8 cellular contexts compared by ENCODE assay signal in the genomic region with DNA sequence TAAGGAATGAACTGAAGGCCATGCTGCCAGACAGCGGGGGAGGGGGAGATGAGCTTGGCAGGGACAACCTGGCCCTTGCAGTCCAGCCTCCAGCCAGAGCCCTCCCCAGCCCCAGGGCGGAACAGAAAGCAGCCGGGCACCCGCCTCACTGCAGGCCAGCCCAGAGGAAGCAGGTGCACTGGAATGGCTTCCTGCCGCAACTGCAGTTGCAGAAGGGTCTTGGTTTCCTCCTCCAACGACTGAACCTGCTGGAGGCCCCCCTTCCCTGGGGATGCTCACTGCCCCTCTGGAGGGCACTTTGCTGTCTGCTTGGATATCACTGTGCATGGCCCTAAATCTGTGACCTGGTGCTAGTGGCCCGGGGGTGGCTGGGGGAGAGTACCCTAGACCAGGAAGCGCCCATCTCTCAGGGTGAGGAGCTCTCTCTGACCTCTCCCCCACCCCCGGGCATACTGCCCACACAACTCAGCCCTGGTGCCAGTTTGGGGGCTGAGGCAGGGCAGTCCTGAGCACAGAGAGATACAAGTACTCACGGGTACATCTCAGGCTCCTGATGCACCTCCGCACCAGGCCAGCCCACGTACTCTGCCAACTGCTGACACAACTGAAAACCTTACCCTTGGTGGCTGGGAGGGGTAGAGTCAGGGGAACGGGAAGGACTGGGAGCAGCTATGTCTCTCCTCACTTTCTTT. TPM values are rescaled to one million over a fixed set of nuclear protein-coding genes. Genes with fewer than 3 reads are reported as not detected.
DNase-seq lines count a peak whose midpoint lies in the region; ATAC-seq and TF ChIP-seq lines count a peak whose summit lies in the region.

No MANE protein-coding gene starts in this region.

- peaks cover 43% of the 10 kb centered on the region for H3K4me1 Mint-ChIP-seq in activated T-helper 17 cell treated with anti-CD3 and anti-CD28 coated beads, Interleukin-2, amount 50 U/mL, for 72 hours
- H3K4me1 Mint-ChIP-seq in WTC11 = peaks cover 34% of the 10 kb centered on the region

- no peaks in the 10 kb centered on the region for H3K27me3 ChIP-seq in stomach

- CTCF ChIA-PET in WTC11 (lab: Charles Lee) = interaction anchor here (1.0 to 5.7 kb wide), 7 partner anchors 10 to 174 kb away, joined by 3 to 79 read pairs (median 5); partner anchors contain the start of gene MYO18A

- H3K27ac ChIP-seq in stomach = peak overlapping the region; percentile 9 to 84 (median 82)

- peak; percentile 70 for DNase-seq in CMK (ENCODE audit: low read depth)
- DNase-seq in hypothalamus (lab: John Stamatoyannopoulos, UW) = peak in 35 of 51 donors; percentile 12 to 68 (median 48)
- peak; percentile 46 for DNase-seq in stomach
- no peak for DNase-seq in DMS79 treated with DMSO at 0.1 percent for 48 hours (lab: John Stamatoyannopoulos, UW)
- no peak for DNase-seq in RKO (ENCODE audit: low spot score)
- no peak for DNase-seq in WTC11 (ENCODE audit: low spot score)

- no peaks in the 10 kb centered on the region for H3K9me3 ChIP-seq in stomach

- no peaks in the 10 kb centered on the region for H3K9me3 Mint-ChIP-seq in activated T-helper 17 cell treated with anti-CD3 and anti-CD28 coated beads, Interleukin-2, amount 50 U/mL, for 72 hours
- no peaks in the 10 kb centered on the region for H3K9me3 Mint-ChIP-seq in WTC11

- no peak for TF ChIP-seq POLR2A in stomach (IDR thresholded peaks at IDR 0.05)

- TF ChIP-seq EP300 in stomach (IDR thresholded peaks at IDR 0.05) = no peak

- TF ChIP-seq CTCF in stomach (IDR thresholded peaks at IDR 0.05) (no peak), WTC11 (IDR thresholded peaks at IDR 0.05) (no peak)

- ATAC-seq in HG03108 (IDR thresholded peaks at IDR 0.05; ENCODE audit: unreplicated experiment) (peak; percentile 34), WTC11 (no peak)
- ATAC-seq in activated T-helper 17 cell treated with anti-CD3 and anti-CD28 coated beads, Interleukin-2, amount 50 U/mL, for 72 hours (replicated peaks) = peak; percentile 41

- H3K27ac Mint-ChIP-seq in activated T-helper 17 cell treated with anti-CD3 and anti-CD28 coated beads, Interleukin-2, amount 50 U/mL, for 72 hours = peak overlapping the region; percentile 99
- no peak overlapping the region for H3K27ac Mint-ChIP-seq in WTC11

- intact Hi-C loops in stomach (cut with DNase I; ENCODE audit: low total_unique reads) = no loop called here

- H3K4me3 Mint-ChIP-seq in activated T-helper 17 cell treated with anti-CD3 and anti-CD28 coated beads, Interleukin-2, amount 50 U/mL, for 72 hours = peak overlapping the region; percentile 98
- H3K4me3 Mint-ChIP-seq in WTC11 = no peak overlapping the region

- H3K4me3 ChIP-seq in stomach = peak overlapping the region; percentile 33 to 50 (median 40)

- POLR2A ChIA-PET in WTC11 (lab: Charles Lee) = no interaction called here

- peaks cover 0 to 11% (median 3%) of the 10 kb centered on the region in 4 donors for H3K36me3 ChIP-seq in stomach

- peaks cover 43% of the 10 kb centered on the region for H3K36me3 Mint-ChIP-seq in activated T-helper 17 cell treated with anti-CD3 and anti-CD28 coated beads, Interleukin-2, amount 50 U/mL, for 72 hours (ENCODE audit: low read depth)
- H3K36me3 Mint-ChIP-seq in WTC11 = no peaks in the 10 kb centered on the region

- WGBS in stomach, 5 donors = 38 to 71% (median 64%) methylated on average over 9 to 13 of the region's 13 CpGs

- H3K27me3 Mint-ChIP-seq in activated T-helper 17 cell treated with anti-CD3 and anti-CD28 coated beads, Interleukin-2, amount 50 U/mL, for 72 hours = no peaks in the 10 kb centered on the region
- H3K27me3 Mint-ChIP-seq in WTC11 (ENCODE audit: low read depth) = no peaks in the 10 kb centered on the region

- peaks cover 19 to 66% (median 35%) of the 10 kb centered on the region in 4 donors for H3K4me1 ChIP-seq in stomach

TF ChIP-seq in WTC11, 78 proteins besides CTCF, POLR2A, EP300 and RAD21 (continues in another document):
- TF ChIP-seq NR2C2 (CRISPR knock-in tag; IDR thresholded peaks at IDR 0.05) = no peak
- TF ChIP-seq, protein P1, sequence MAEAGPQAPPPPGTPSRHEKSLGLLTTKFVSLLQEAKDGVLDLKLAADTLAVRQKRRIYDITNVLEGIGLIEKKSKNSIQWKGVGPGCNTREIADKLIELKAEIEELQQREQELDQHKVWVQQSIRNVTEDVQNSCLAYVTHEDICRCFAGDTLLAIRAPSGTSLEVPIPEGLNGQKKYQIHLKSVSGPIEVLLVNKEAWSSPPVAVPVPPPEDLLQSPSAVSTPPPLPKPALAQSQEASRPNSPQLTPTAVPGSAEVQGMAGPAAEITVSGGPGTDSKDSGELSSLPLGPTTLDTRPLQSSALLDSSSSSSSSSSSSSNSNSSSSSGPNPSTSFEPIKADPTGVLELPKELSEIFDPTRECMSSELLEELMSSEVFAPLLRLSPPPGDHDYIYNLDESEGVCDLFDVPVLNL (CRISPR knock-in tag; IDR thresholded peaks at IDR 0.05; ENCODE audit: borderline replicate concordance, low read depth) = no peak
- TF ChIP-seq ETV6 (CRISPR knock-in tag; IDR thresholded peaks at IDR 0.05) = no peak
- no peak for TF ChIP-seq SP1 (CRISPR knock-in tag; conservative IDR thresholded peaks at IDR 0.05)
- no peak for TF ChIP-seq SMAD3 (CRISPR knock-in tag; IDR thresholded peaks at IDR 0.05; ENCODE audit: borderline replicate concordance)
- no peak; the same call in 1 of the 2 replicates for TF ChIP-seq ZNF121 (CRISPR knock-in tag; IDR thresholded peaks at IDR 0.05)
- TF ChIP-seq ZNF281 (CRISPR knock-in tag; IDR thresholded peaks at IDR 0.05) = no peak
- no peak for TF ChIP-seq FOXK1 (CRISPR knock-in tag; IDR thresholded peaks at IDR 0.05)
- no peak for TF ChIP-seq CBFB (CRISPR knock-in tag; IDR thresholded peaks at IDR 0.05; ENCODE audit: low read depth)
- TF ChIP-seq ZBTB43 (CRISPR knock-in tag; IDR thresholded peaks at IDR 0.05) = no peak
- TF ChIP-seq, protein P2, sequence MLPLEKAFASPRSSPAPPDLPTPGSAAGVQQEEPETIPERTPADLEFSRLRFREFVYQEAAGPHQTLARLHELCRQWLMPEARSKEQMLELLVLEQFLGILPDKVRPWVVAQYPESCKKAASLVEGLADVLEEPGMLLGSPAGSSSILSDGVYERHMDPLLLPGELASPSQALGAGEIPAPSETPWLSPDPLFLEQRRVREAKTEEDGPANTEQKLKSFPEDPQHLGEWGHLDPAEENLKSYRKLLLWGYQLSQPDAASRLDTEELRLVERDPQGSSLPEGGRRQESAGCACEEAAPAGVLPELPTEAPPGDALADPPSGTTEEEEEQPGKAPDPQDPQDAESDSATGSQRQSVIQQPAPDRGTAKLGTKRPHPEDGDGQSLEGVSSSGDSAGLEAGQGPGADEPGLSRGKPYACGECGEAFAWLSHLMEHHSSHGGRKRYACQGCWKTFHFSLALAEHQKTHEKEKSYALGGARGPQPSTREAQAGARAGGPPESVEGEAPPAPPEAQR (CRISPR knock-in tag; IDR thresholded peaks at IDR 0.05) = no peak
- no peak for TF ChIP-seq NR3C1 (CRISPR knock-in tag; conservative IDR thresholded peaks at IDR 0.05; ENCODE audit: low read depth)

RNA-seq across cellular contexts. Expression of gene MYO18A, which starts 41.1 kb away (rescaled TPM):
- 10 to 100 TPM; 90.6 to 95.9 TPM for total RNA-seq in activated T-helper 17 cell treated with anti-CD3 and anti-CD28 coated beads, Interleukin-2, amount 50 U/mL, for 72 hours
- total RNA-seq in stomach = 100 to 1,000 TPM in 3 of 5 donors, 10 to 100 TPM in 2; 42.8 to 305 (median 121) TPM
- 10 to 100 TPM; 16.5 to 30.3 (median 28.2) TPM for polyA plus RNA-seq in stomach
- total RNA-seq in WTC11 (2021) = 38.5 to 54.9 TPM (median 42.5 TPM) in 3 replicates

Comparison
In these comparisons a context has a peak if more than half of its experiments do, and no peak if none do; other contexts are left out.
1. DNase-seq: peak in CMK (single experiment), hypothalamus (35 of 51) and stomach (single experiment); none in DMS79 treated with DMSO at 0.1 percent for 48 hours (single experiment), RKO (single experiment) and WTC11 (single experiment).